Comparison of ENCODE assay signal across 8 cellular contexts in the genomic region with DNA sequence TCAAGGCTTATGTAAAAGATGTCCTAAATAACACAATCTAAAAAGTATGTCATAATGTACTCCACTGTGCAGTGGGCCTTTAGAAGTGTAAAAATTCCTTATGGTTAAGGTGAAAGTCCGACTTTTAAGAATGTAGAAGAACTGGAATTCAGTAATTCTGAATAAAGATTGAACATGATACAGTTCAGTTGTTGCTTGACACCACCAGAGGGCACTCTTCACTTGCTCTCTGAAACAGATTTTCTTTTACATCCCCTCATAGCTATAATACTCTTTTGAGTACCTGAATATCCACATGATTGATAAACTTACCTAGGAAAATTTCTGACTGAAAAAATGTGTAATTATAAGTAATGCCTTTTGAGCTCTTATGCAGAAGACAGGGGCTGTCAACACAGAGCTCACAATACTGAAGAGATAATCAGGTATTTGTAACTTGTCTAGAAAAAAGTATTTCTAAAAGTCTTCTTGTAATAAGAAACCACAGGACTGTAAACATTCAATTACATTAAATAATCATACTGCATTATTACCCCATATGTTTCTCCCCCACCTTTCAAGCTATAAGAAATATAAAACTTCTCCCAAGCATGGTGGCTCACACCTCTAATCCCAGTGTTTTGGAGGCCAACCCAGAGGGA.
DNase-seq lines count a peak whose midpoint lies in the region; ATAC-seq, FAIRE-seq and TF ChIP-seq lines count a peak whose summit lies in the region.

No MANE protein-coding gene starts in this region.

- no peaks in the 10 kb centered on the region for H3K36me3 ChIP-seq in CD8-positive, alpha-beta T cell (ENCODE audit: insufficient read depth, low read length)
- H3K36me3 ChIP-seq in K562 (ENCODE audit: control insufficient read depth, insufficient read depth, low read length) (no peaks in the 10 kb centered on the region), keratinocyte (ENCODE audit: control insufficient read depth in 2 of 2, extremely low read depth in 1 of 2, insufficient read depth in 2 of 2, low read length in 2 of 2) (no peaks in the 10 kb centered on the region), testis (ENCODE audit: low read depth, missing control alignments) (no peaks in the 10 kb centered on the region)

- TF ChIP-seq EP300 in K562 (IDR thresholded peaks at IDR 0.05; ENCODE audit: low read length) = no peak

- CTCF ChIA-PET in CD8-positive, alpha-beta T cell (lab: Charles Lee) = interaction anchor here (0.6 to 2.7 kb wide), 18 partner anchors 9 to 1135 kb away, joined by 3 to 53 read pairs (median 6); no protein-coding TSS in a partner anchor
- CTCF ChIA-PET in K562 (lab: Yijun Ruan, JAX; ENCODE audit: low intra/inter-chr PET ratio) = interaction anchor here (0.7 to 2.2 kb wide), 5 partner anchors 92 to 1135 kb away, joined by 3 to 15 read pairs (median 9); a partner anchor contains a TSS

- H3K36me3 Mint-ChIP-seq in CD8-positive, alpha-beta T cell = no peaks in the 10 kb centered on the region

- no peaks in the 10 kb centered on the region for H3K4me1 Mint-ChIP-seq in CD8-positive, alpha-beta T cell (ENCODE audit: low read depth)

- intact Hi-C loops in CD8-positive, alpha-beta T cell (cut with DNase I, micrococcal nuclease) = loop anchor here (1.0 to 5.0 kb wide), 4 partner anchors 315 to 1220 kb away; a partner anchor contains a TSS
- intact Hi-C loops in K562 (cut with micrococcal nuclease) (loop anchor here (1.0 to 5.0 kb wide), 4 partner anchors 175 to 337 kb away; a partner anchor contains a TSS), testis (cut with DNase I; ENCODE audit: low total_unique reads) (no loop called here)

- no peaks in the 10 kb centered on the region for H3K4me1 ChIP-seq in CD8-positive, alpha-beta T cell (ENCODE audit: insufficient read depth, low read length)
- H3K4me1 ChIP-seq in K562 (replicated peaks in 1 of 2; ENCODE audit: control insufficient read depth in 2 of 2, insufficient read depth in 2 of 2, low read length in 2 of 2) (no peaks in the 10 kb centered on the region), keratinocyte (ENCODE audit: control insufficient read depth, extremely low read depth, insufficient read depth, low read length) (peaks cover 3% of the 10 kb centered on the region), testis (no peaks in the 10 kb centered on the region)

- no peaks in the 10 kb centered on the region for H3K9me3 ChIP-seq in CD8-positive, alpha-beta T cell (ENCODE audit: low read length)
- no peaks in the 10 kb centered on the region for H3K9me3 ChIP-seq in K562 (replicated peaks; ENCODE audit: control insufficient read depth, insufficient read depth, low read depth, low read length)
- H3K9me3 ChIP-seq in keratinocyte (ENCODE audit: control insufficient read depth, low read depth, low read length) = no peaks in the 10 kb centered on the region
- no peaks in the 10 kb centered on the region for H3K9me3 ChIP-seq in testis

- DNase-seq in CD8-positive, alpha-beta T cell = peak in 3 of 7 experiments; percentile 10 to 32 (median 28)
- DNase-seq in NCI-H526 (lab: John Stamatoyannopoulos, UW) = peak; percentile 33 to 72
- DNase-seq in K562 (ENCODE audit: extremely low read depth in 1 of 4, low spot score in 3 of 4) = peak; percentile 46 to 69 (median 48)
- peak; percentile 15 for DNase-seq in keratinocyte (ENCODE audit: low read depth, low spot score)
- DNase-seq in testis = peak; percentile 67

- H3K27ac Mint-ChIP-seq in CD8-positive, alpha-beta T cell = no peak overlapping the region

- TF ChIP-seq CTCF in CD8-positive, alpha-beta T cell (IDR thresholded peaks at IDR 0.05) = peak; percentile 82
- TF ChIP-seq CTCF in K562 (IDR thresholded peaks at IDR 0.05 in 2 of 3, conservative IDR thresholded peaks at IDR 0.05 in 1 of 3; ENCODE audit: insufficient read depth in 2 of 3, low read depth in 1 of 3, low read length in 3 of 3) (peak; percentile 46 to 89 (median 66); a peak in 5 of 6 replicates), keratinocyte (optimal IDR thresholded peaks at IDR 0.05 in 1 of 3, IDR thresholded peaks at IDR 0.05 in 1 of 3, conservative IDR thresholded peaks at IDR 0.05 in 1 of 3; ENCODE audit: extremely low read depth in 1 of 3, insufficient read depth in 2 of 3, low read length in 3 of 3) (peak in 2 of 3 experiments; percentile 63 to 66), testis (IDR thresholded peaks at IDR 0.05) (peak; percentile 80 to 84 (median 82))

- no peak overlapping the region for H3K4me3 ChIP-seq in CD8-positive, alpha-beta T cell (ENCODE audit: low read depth, low read length)
- no peak overlapping the region for H3K4me3 ChIP-seq in K562
- no peak overlapping the region for H3K4me3 ChIP-seq in keratinocyte (ENCODE audit: control insufficient read depth in 2 of 3, extremely low read depth in 1 of 3, insufficient read depth in 2 of 3, low read depth in 1 of 3, low read length in 3 of 3)
- H3K4me3 ChIP-seq in testis = no peak overlapping the region

- H3K9me3 Mint-ChIP-seq in CD8-positive, alpha-beta T cell = no peaks in the 10 kb centered on the region

- peaks cover 4% of the 10 kb centered on the region for H3K27me3 Mint-ChIP-seq in CD8-positive, alpha-beta T cell (ENCODE audit: low read depth)

- H3K27me3 ChIP-seq in CD8-positive, alpha-beta T cell (ENCODE audit: insufficient read depth, low read length) = no peaks in the 10 kb centered on the region
- H3K27me3 ChIP-seq in K562 (ENCODE audit: control insufficient read depth in 2 of 2, insufficient read depth in 2 of 2, low read length in 2 of 2) (no peaks in the 10 kb centered on the region), keratinocyte (ENCODE audit: control insufficient read depth, extremely low read depth, insufficient read depth, low read length) (no peaks in the 10 kb centered on the region), testis (no peaks in the 10 kb centered on the region)

- H3K27ac ChIP-seq in CD8-positive, alpha-beta T cell (ENCODE audit: low read depth, low read length) = no peak overlapping the region
- H3K27ac ChIP-seq in K562 (ENCODE audit: extremely low read depth, low read depth, low read length) = no peak overlapping the region
- H3K27ac ChIP-seq in keratinocyte (ENCODE audit: control insufficient read depth, insufficient read depth, low read length) = no peak overlapping the region
- no peak overlapping the region for H3K27ac ChIP-seq in testis

- 0% methylated on average over 1 of the region's 1 CpG for WGBS in K562 (ENCODE audit: insufficient coverage, low coverage, missing lambda C conversion rate)
- WGBS in testis, 2 donors = 13 to 20% methylated on average over 1 of the region's 1 CpG

- peak; percentile 93 to 95 for TF ChIP-seq RAD21 in K562 (CRISPR knock-in tag; conservative IDR thresholded peaks at IDR 0.05 in 1 of 2, IDR thresholded peaks at IDR 0.05 in 1 of 2)

- peak; percentile 84 for FAIRE-seq in K562 (lab: Jason Lieb, UNC)
- FAIRE-seq in keratinocyte (lab: Jason Lieb, UNC) = peak; percentile 63

- H4K20me1 ChIP-seq in K562 (replicated peaks; ENCODE audit: control insufficient read depth, insufficient read depth, low read length) (no peaks in the 10 kb centered on the region), keratinocyte (ENCODE audit: control insufficient read depth, extremely low read depth, insufficient read depth, low read length) (no peaks in the 10 kb centered on the region)

- dilution Hi-C loops in keratinocyte (cut with MboI; ENCODE audit: extremely low pct_ligation_motif_present, low sequenced_read_pairs) = loop anchor here (25.0 kb wide), 1 partner anchor 325 kb away; a partner anchor contains a TSS

- no peak overlapping the region for H3K4me3 Mint-ChIP-seq in CD8-positive, alpha-beta T cell

- ATAC-seq in CD8-positive, alpha-beta T cell = no peak
- ATAC-seq in GM18498 (IDR thresholded peaks at IDR 0.05; ENCODE audit: unreplicated experiment) (peak; percentile 65), HG03460 (IDR thresholded peaks at IDR 0.05; ENCODE audit: unreplicated experiment) (peak; percentile 68), K562 (peak; percentile 77), HG02973 (IDR thresholded peaks at IDR 0.05; ENCODE audit: unreplicated experiment) (no peak)

- POLR2A ChIA-PET in CD8-positive, alpha-beta T cell (lab: Charles Lee) = interaction anchor here (1.0 to 1.1 kb wide), 2 partner anchors 9 to 10 kb away, joined by 3 read pairs; no protein-coding TSS in a partner anchor
- POLR2A ChIA-PET in K562 (lab: Yijun Ruan, JAX) = interaction anchor here (0.9 kb wide), 1 partner anchor 123 kb away, joined by 3 read pairs; no protein-coding TSS in a partner anchor

- H3K4me2 ChIP-seq in K562 (ENCODE audit: insufficient read depth, low read length) (no peak overlapping the region), keratinocyte (ENCODE audit: control insufficient read depth, extremely low read depth, insufficient read depth, low read depth, low read length) (no peak overlapping the region)

- no TSS peak for BruUV-seq in K562 (replicated peaks; lab: Mats Ljungman, UMichigan)

- no peaks in the 10 kb centered on the region for H3K79me2 ChIP-seq in K562 (ENCODE audit: control insufficient read depth, insufficient read depth, low read length)
- no peaks in the 10 kb centered on the region for H3K79me2 ChIP-seq in keratinocyte (ENCODE audit: control insufficient read depth, insufficient read depth, low read length)

- H3K9ac ChIP-seq in K562 (ENCODE audit: insufficient read depth in 1 of 2, low read depth in 2 of 2, low read length in 2 of 2) (no peak overlapping the region), keratinocyte (ENCODE audit: control insufficient read depth, extremely low read depth, insufficient read depth, low read length) (no peak overlapping the region)

- TF ChIP-seq POLR2A in K562 (conservative IDR thresholded peaks at IDR 0.05) = no peak
- TF ChIP-seq POLR2A in testis (IDR thresholded peaks at IDR 0.05) = no peak

- in situ Hi-C loops in K562 (cut with MboI) = no loop called here

- no peaks in the 10 kb centered on the region for H3K9me1 ChIP-seq in K562 (ENCODE audit: control insufficient read depth, insufficient read depth, low read length)
- no peaks in the 10 kb centered on the region for H3K9me1 ChIP-seq in keratinocyte (ENCODE audit: control insufficient read depth, extremely low read depth, insufficient read depth, low read length)

- H2AFZ ChIP-seq in K562 (ENCODE audit: low read depth, low read length) = no peak overlapping the region
- H2AFZ ChIP-seq in keratinocyte (ENCODE audit: control insufficient read depth, low read length) = no peak overlapping the region

TF ChIP-seq in K562, 482 proteins besides CTCF, POLR2A, EP300 and RAD21 (continues in another document):
- no peak for TF ChIP-seq ZNF224 (CRISPR knock-in tag; IDR thresholded peaks at IDR 0.05)
- TF ChIP-seq CBFA2T2 (conservative IDR thresholded peaks at IDR 0.05) = no peak
- no peak for TF ChIP-seq ZNF586 (CRISPR knock-in tag; conservative IDR thresholded peaks at IDR 0.05)
- TF ChIP-seq ESRRB (CRISPR knock-in tag; IDR thresholded peaks at IDR 0.05; ENCODE audit: borderline replicate concordance) = no peak
- TF ChIP-seq CBX1 (IDR thresholded peaks at IDR 0.05; ENCODE audit: low read depth) = no peak

Comparison
In these comparisons a context has a peak if more than half of its experiments do, and no peak if none do; other contexts are left out.
1. ATAC-seq: peak in GM18498 (single experiment), HG03460 (single experiment) and K562 (single experiment); none in CD8-positive, alpha-beta T cell (single experiment) and HG02973 (single experiment).
2. Peak in every context shown above with its lines, with median percentiles within 50 percentile points of each other: CTCF ChIP-seq.